ENCODE assay signal across 1 cellular context in the genomic region with DNA sequence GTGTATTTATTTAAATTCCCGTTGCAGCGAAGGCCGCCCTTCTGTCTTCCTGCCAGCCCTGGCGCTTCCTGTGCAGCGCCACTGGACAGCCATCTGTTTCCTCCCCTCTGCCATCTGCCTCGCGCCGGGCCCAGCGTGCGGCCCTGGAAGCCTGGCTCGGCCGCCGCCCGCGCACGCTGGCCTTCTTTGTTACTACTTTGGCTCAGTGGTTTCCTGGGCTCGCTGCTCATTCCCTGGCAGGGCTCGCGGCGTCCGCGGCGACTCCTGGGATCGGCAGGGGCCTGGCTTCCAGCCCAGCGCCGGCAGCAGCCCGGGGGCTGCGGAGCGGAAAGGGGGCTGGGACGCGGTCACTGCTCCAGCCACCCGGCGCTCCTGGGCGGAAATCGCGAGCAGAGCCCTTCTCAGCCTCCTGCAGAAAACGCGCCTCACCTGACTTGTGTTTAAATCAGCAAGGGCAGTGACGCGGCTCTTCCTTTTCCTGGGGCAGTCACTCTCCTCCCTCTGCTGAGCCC.
TF ChIP-seq lines count a peak whose summit lies in the region.

No MANE protein-coding gene starts in this region.

TF ChIP-seq in H1, 55 proteins besides CTCF, POLR2A, EP300 and RAD21 (continued from another document):
- no peak for TF ChIP-seq SIN3A (conservative IDR thresholded peaks at IDR 0.05 in 1 of 2, IDR thresholded peaks at IDR 0.05 in 1 of 2; ENCODE audit: low read depth in 1 of 2, low read length in 2 of 2)
- peak; percentile 88 for TF ChIP-seq MAX (IDR thresholded peaks at IDR 0.05)
- TF ChIP-seq EZH2 (IDR thresholded peaks at IDR 0.05; ENCODE audit: low read depth, low read length, severe bottlenecking), result no peak
- no peak for TF ChIP-seq BACH1 (IDR thresholded peaks at IDR 0.05; ENCODE audit: low read length)
- no peak for TF ChIP-seq SP4 (IDR thresholded peaks at IDR 0.05; ENCODE audit: low read length)
- peak; percentile 53; the same call in 1 of the 2 replicates for TF ChIP-seq PHF8 (conservative IDR thresholded peaks at IDR 0.05; ENCODE audit: low read depth, low read length)
- TF ChIP-seq TEAD4 (IDR thresholded peaks at IDR 0.05; ENCODE audit: low read depth, low read length), result no peak
- TF ChIP-seq ASH2L (IDR thresholded peaks at IDR 0.05; ENCODE audit: low read length), result peak; percentile 92
- peak; percentile 63; the same call in 1 of the 2 replicates for TF ChIP-seq GABPA (IDR thresholded peaks at IDR 0.05; ENCODE audit: borderline replicate concordance, insufficient read depth, low read length)
- no peak for TF ChIP-seq SAP30 (IDR thresholded peaks at IDR 0.05; ENCODE audit: insufficient read depth, insufficient replicate concordance, low read length)
- TF ChIP-seq JUN (IDR thresholded peaks at IDR 0.05; ENCODE audit: low read depth, low read length), result no peak
- no peak; the same call in 1 of the 2 replicates for TF ChIP-seq EGR1 (IDR thresholded peaks at IDR 0.05; ENCODE audit: borderline replicate concordance, low read depth, low read length)
- TF ChIP-seq YY1 (IDR thresholded peaks at IDR 0.05; ENCODE audit: low read depth, low read length), result 0 out of 2 replicates have a peak, but pooled peaks have one; percentile 37
- TF ChIP-seq BCL11A (IDR thresholded peaks at IDR 0.05; ENCODE audit: low read depth in 2 of 2, low read length in 2 of 2), result no peak
- no peak for TF ChIP-seq CBX5 (IDR thresholded peaks at IDR 0.05; ENCODE audit: low read depth, low read length)
- no peak for TF ChIP-seq SP2 (IDR thresholded peaks at IDR 0.05; ENCODE audit: low read length)
- peak; percentile 54 for TF ChIP-seq POLR2AphosphoS5 (IDR thresholded peaks at IDR 0.05; ENCODE audit: low read depth, low read length)
- TF ChIP-seq HDAC2 (IDR thresholded peaks at IDR 0.05; ENCODE audit: borderline replicate concordance in 1 of 2, low read depth in 2 of 2, low read length in 2 of 2), result no peak
- peak; percentile 77; the same call in 1 of the 2 replicates for TF ChIP-seq RBBP5 (IDR thresholded peaks at IDR 0.05; ENCODE audit: borderline replicate concordance, low read depth, low read length)
- TF ChIP-seq SIX5 (IDR thresholded peaks at IDR 0.05; ENCODE audit: low read depth, low read length), result no peak
- TF ChIP-seq MAFK (IDR thresholded peaks at IDR 0.05; ENCODE audit: low read depth, low read length), result no peak
- TF ChIP-seq, protein P1, sequence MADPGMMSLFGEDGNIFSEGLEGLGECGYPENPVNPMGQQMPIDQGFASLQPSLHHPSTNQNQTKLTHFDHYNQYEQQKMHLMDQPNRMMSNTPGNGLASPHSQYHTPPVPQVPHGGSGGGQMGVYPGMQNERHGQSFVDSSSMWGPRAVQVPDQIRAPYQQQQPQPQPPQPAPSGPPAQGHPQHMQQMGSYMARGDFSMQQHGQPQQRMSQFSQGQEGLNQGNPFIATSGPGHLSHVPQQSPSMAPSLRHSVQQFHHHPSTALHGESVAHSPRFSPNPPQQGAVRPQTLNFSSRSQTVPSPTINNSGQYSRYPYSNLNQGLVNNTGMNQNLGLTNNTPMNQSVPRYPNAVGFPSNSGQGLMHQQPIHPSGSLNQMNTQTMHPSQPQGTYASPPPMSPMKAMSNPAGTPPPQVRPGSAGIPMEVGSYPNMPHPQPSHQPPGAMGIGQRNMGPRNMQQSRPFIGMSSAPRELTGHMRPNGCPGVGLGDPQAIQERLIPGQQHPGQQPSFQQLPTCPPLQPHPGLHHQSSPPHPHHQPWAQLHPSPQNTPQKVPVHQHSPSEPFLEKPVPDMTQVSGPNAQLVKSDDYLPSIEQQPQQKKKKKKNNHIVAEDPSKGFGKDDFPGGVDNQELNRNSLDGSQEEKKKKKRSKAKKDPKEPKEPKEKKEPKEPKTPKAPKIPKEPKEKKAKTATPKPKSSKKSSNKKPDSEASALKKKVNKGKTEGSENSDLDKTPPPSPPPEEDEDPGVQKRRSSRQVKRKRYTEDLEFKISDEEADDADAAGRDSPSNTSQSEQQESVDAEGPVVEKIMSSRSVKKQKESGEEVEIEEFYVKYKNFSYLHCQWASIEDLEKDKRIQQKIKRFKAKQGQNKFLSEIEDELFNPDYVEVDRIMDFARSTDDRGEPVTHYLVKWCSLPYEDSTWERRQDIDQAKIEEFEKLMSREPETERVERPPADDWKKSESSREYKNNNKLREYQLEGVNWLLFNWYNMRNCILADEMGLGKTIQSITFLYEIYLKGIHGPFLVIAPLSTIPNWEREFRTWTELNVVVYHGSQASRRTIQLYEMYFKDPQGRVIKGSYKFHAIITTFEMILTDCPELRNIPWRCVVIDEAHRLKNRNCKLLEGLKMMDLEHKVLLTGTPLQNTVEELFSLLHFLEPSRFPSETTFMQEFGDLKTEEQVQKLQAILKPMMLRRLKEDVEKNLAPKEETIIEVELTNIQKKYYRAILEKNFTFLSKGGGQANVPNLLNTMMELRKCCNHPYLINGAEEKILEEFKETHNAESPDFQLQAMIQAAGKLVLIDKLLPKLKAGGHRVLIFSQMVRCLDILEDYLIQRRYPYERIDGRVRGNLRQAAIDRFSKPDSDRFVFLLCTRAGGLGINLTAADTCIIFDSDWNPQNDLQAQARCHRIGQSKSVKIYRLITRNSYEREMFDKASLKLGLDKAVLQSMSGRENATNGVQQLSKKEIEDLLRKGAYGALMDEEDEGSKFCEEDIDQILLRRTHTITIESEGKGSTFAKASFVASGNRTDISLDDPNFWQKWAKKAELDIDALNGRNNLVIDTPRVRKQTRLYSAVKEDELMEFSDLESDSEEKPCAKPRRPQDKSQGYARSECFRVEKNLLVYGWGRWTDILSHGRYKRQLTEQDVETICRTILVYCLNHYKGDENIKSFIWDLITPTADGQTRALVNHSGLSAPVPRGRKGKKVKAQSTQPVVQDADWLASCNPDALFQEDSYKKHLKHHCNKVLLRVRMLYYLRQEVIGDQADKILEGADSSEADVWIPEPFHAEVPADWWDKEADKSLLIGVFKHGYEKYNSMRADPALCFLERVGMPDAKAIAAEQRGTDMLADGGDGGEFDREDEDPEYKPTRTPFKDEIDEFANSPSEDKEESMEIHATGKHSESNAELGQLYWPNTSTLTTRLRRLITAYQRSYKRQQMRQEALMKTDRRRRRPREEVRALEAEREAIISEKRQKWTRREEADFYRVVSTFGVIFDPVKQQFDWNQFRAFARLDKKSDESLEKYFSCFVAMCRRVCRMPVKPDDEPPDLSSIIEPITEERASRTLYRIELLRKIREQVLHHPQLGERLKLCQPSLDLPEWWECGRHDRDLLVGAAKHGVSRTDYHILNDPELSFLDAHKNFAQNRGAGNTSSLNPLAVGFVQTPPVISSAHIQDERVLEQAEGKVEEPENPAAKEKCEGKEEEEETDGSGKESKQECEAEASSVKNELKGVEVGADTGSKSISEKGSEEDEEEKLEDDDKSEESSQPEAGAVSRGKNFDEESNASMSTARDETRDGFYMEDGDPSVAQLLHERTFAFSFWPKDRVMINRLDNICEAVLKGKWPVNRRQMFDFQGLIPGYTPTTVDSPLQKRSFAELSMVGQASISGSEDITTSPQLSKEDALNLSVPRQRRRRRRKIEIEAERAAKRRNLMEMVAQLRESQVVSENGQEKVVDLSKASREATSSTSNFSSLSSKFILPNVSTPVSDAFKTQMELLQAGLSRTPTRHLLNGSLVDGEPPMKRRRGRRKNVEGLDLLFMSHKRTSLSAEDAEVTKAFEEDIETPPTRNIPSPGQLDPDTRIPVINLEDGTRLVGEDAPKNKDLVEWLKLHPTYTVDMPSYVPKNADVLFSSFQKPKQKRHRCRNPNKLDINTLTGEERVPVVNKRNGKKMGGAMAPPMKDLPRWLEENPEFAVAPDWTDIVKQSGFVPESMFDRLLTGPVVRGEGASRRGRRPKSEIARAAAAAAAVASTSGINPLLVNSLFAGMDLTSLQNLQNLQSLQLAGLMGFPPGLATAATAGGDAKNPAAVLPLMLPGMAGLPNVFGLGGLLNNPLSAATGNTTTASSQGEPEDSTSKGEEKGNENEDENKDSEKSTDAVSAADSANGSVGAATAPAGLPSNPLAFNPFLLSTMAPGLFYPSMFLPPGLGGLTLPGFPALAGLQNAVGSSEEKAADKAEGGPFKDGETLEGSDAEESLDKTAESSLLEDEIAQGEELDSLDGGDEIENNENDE (IDR thresholded peaks at IDR 0.05; ENCODE audit: insufficient replicate concordance, low read length), result no peak
- TF ChIP-seq RFX5 (IDR thresholded peaks at IDR 0.05; ENCODE audit: borderline replicate concordance, low read depth, low read length), result no peak
- TF ChIP-seq, protein P2, sequence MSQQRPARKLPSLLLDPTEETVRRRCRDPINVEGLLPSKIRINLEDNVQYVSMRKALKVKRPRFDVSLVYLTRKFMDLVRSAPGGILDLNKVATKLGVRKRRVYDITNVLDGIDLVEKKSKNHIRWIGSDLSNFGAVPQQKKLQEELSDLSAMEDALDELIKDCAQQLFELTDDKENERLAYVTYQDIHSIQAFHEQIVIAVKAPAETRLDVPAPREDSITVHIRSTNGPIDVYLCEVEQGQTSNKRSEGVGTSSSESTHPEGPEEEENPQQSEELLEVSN (IDR thresholded peaks at IDR 0.05), result peak; percentile 73
- TF ChIP-seq JUND (IDR thresholded peaks at IDR 0.05; ENCODE audit: low read length), result no peak
- TF ChIP-seq CBX8 (IDR thresholded peaks at IDR 0.05; ENCODE audit: borderline replicate concordance, low read depth, low read length), result no peak
- no peak for TF ChIP-seq SIRT6 (IDR thresholded peaks at IDR 0.05; ENCODE audit: low read length)
- no peak for TF ChIP-seq NANOG (IDR thresholded peaks at IDR 0.05; ENCODE audit: insufficient read depth, low read depth, low read length, poor library complexity, severe bottlenecking)
- no peak for TF ChIP-seq SP1 (IDR thresholded peaks at IDR 0.05; ENCODE audit: low read depth, low read length)
- 0 out of 2 replicates have a peak, but pooled peaks have one; percentile 27 for TF ChIP-seq TCF12 (IDR thresholded peaks at IDR 0.05; ENCODE audit: low read depth, low read length)
- no peak for TF ChIP-seq BRCA1 (IDR thresholded peaks at IDR 0.05; ENCODE audit: low read depth, low read length)
- TF ChIP-seq KDM4A (IDR thresholded peaks at IDR 0.05; ENCODE audit: low read depth, low read length, severe bottlenecking), result peak; percentile 68
- no peak for TF ChIP-seq NRF1 (IDR thresholded peaks at IDR 0.05; ENCODE audit: low read depth, low read length)
- no peak for TF ChIP-seq ATF2 (IDR thresholded peaks at IDR 0.05; ENCODE audit: low read length)
- TF ChIP-seq GTF2F1 (IDR thresholded peaks at IDR 0.05; ENCODE audit: borderline replicate concordance, low read depth, low read length), result no peak
- TF ChIP-seq CREB1 (IDR thresholded peaks at IDR 0.05), result peak; percentile 26; the same call in 1 of the 2 replicates
- no peak for TF ChIP-seq SUZ12 (IDR thresholded peaks at IDR 0.05; ENCODE audit: low read length)
- TF ChIP-seq CHD2 (IDR thresholded peaks at IDR 0.05; ENCODE audit: low read length), result no peak
- TF ChIP-seq, protein P3, sequence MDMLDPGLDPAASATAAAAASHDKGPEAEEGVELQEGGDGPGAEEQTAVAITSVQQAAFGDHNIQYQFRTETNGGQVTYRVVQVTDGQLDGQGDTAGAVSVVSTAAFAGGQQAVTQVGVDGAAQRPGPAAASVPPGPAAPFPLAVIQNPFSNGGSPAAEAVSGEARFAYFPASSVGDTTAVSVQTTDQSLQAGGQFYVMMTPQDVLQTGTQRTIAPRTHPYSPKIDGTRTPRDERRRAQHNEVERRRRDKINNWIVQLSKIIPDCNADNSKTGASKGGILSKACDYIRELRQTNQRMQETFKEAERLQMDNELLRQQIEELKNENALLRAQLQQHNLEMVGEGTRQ (IDR thresholded peaks at IDR 0.05; ENCODE audit: low read length), result no peak
TF ChIP-seq in H1: peak in this region for 13.
